ENCODE assay signal across 16 cellular contexts in the genomic region with DNA sequence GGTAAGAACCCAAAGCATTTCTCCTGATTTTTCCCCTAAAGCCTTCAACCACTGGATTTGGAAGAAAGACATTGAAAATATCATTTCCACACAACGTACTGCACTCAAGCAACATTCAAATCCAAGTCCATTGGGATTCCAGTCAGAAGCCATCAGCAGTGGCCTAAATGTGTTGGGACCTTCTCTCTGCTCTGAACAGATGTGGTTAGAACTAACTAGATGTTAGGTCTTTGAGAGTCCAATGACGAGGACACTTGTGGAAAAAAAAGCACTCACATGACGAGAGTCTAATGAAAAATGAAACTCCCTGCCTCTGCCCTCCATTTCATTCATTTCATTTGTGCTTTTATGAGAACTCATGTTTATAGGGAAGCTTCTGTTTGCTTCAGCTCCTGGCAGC.
DNase-seq lines count a peak whose midpoint lies in the region; ATAC-seq and TF ChIP-seq lines count a peak whose summit lies in the region.
"Had no signal": no experiment of that assay in that cellular context is flagged by ENCODE, and none has a peak within 500 bp of the region (broad histone marks: within the 10 kb centered on the region; RNA-seq: fewer than 3 reads in every experiment).

No MANE protein-coding gene starts in this region.

- H3K27ac Mint-ChIP-seq in activated CD4-positive, alpha-beta T cell treated with anti-CD3 and anti-CD28 coated beads, Interleukin-2, amount 10 ng/mL, durations not matched to agents 24 days and 14 days, result no peak overlapping the region
- no peak overlapping the region for H3K27ac Mint-ChIP-seq in stimulated activated memory B cell treated with anti-CD40 and anti-IgM and Interleukin-4, amounts not matched to agents 10 μg/mL and 1 μg/mL and 100 μg/mL, for 72 hours
- H3K27ac Mint-ChIP-seq: CD4-positive, alpha-beta memory T cell; HFFc6; IgD-negative memory B cell had no signal

- H3K9me3 Mint-ChIP-seq in activated CD4-positive, alpha-beta T cell treated with anti-CD3 and anti-CD28 coated beads, Interleukin-2, amount 10 ng/mL, durations not matched to agents 24 days and 14 days, result no peaks in the 10 kb centered on the region
- H3K9me3 Mint-ChIP-seq in stimulated activated memory B cell treated with anti-CD40 and anti-IgM and Interleukin-4, amounts not matched to agents 10 μg/mL and 1 μg/mL and 100 μg/mL, for 72 hours, result no peaks in the 10 kb centered on the region
- H3K9me3 Mint-ChIP-seq: IgD-negative memory B cell had no signal

- no peak for ATAC-seq in GM21786 (IDR thresholded peaks at IDR 0.05; ENCODE audit: unreplicated experiment)
- no peak for ATAC-seq in stimulated activated memory B cell treated with anti-CD40 and anti-IgM and Interleukin-4, amounts not matched to agents 10 μg/mL and 1 μg/mL and 100 μg/mL, for 72 hours
- ATAC-seq: A549 had no signal

- H3K36me3 ChIP-seq in HEK293 (ENCODE audit: control insufficient read depth in 2 of 2, insufficient read depth in 1 of 2, low read length in 2 of 2), result no peaks in the 10 kb centered on the region
- H3K36me3 ChIP-seq: BE2C, HAP-1 had no signal

- H3K4me3 ChIP-seq in HEK293 (ENCODE audit: low read depth, low read length), result no peak overlapping the region
- H3K4me3 ChIP-seq: A549, HAP-1 had no signal

- H3K4me3 Mint-ChIP-seq in activated CD4-positive, alpha-beta T cell treated with anti-CD3 and anti-CD28 coated beads, Interleukin-2, amount 10 ng/mL, durations not matched to agents 24 days and 14 days, result no peak overlapping the region
- no peak overlapping the region for H3K4me3 Mint-ChIP-seq in stimulated activated memory B cell treated with anti-CD40 and anti-IgM and Interleukin-4, amounts not matched to agents 10 μg/mL and 1 μg/mL and 100 μg/mL, for 72 hours
- H3K4me3 Mint-ChIP-seq: CD4-positive, alpha-beta memory T cell; HFFc6; IgD-negative memory B cell had no signal

- no peaks in the 10 kb centered on the region for H3K36me3 Mint-ChIP-seq in activated CD4-positive, alpha-beta T cell treated with anti-CD3 and anti-CD28 coated beads, Interleukin-2, amount 10 ng/mL, durations not matched to agents 24 days and 14 days (ENCODE audit: low read depth)
- no peaks in the 10 kb centered on the region for H3K36me3 Mint-ChIP-seq in stimulated activated memory B cell treated with anti-CD40 and anti-IgM and Interleukin-4, amounts not matched to agents 10 μg/mL and 1 μg/mL and 100 μg/mL, for 72 hours
- H3K36me3 Mint-ChIP-seq: CD4-positive, alpha-beta memory T cell; IgD-negative memory B cell had no signal

- no peak overlapping the region for H3K27ac ChIP-seq in HEK293 (ENCODE audit: extremely low read depth, low read depth, low read length)
- H3K27ac ChIP-seq: A549, C4-2B had no signal

- H3K4me1 Mint-ChIP-seq in activated CD4-positive, alpha-beta T cell treated with anti-CD3 and anti-CD28 coated beads, Interleukin-2, amount 10 ng/mL, durations not matched to agents 24 days and 14 days, result peaks cover 4% of the 10 kb centered on the region
- no peaks in the 10 kb centered on the region for H3K4me1 Mint-ChIP-seq in stimulated activated memory B cell treated with anti-CD40 and anti-IgM and Interleukin-4, amounts not matched to agents 10 μg/mL and 1 μg/mL and 100 μg/mL, for 72 hours

- H3K4me1 ChIP-seq in HEK293 (ENCODE audit: control insufficient read depth, insufficient read depth, low read length), result no peaks in the 10 kb centered on the region
- H3K4me1 ChIP-seq: A549 had no signal

- POLR2A ChIA-PET in HEK293 (lab: Yijun Ruan, JAX), result no interaction called here

- CTCF ChIA-PET in HEK293 (lab: Yijun Ruan, JAX), result no interaction called here

- H3K9me3 ChIP-seq in HEK293 (ENCODE audit: control insufficient read depth, insufficient read depth, low read depth, low read length), result no peaks in the 10 kb centered on the region
- H3K9me3 ChIP-seq: A549, BE2C, HAP-1 had no signal

- peak; percentile 28 for DNase-seq in activated CD4-positive, alpha-beta T cell treated with anti-CD3 and anti-CD28 coated beads, Interleukin-2, amount 10 ng/mL, durations not matched to agents 24 days and 14 days
- no peak for DNase-seq in activated CD4-positive, alpha-beta T cell treated with anti-CD3 and anti-CD28 coated beads for 48 hours
- DNase-seq in fibroblast of peridontal ligament (ENCODE audit: extremely low read depth) (peak; percentile 1), ecto neural progenitor cell (ENCODE audit: low spot score) (no peak)
- DNase-seq: CD4-positive, alpha-beta memory T cell; DMS53; EL; HFFc6 had no signal

- H3K27me3 Mint-ChIP-seq in activated CD4-positive, alpha-beta T cell treated with anti-CD3 and anti-CD28 coated beads, Interleukin-2, amount 10 ng/mL, durations not matched to agents 24 days and 14 days, result peaks cover 41% of the 10 kb centered on the region
- no peaks in the 10 kb centered on the region for H3K27me3 Mint-ChIP-seq in stimulated activated memory B cell treated with anti-CD40 and anti-IgM and Interleukin-4, amounts not matched to agents 10 μg/mL and 1 μg/mL and 100 μg/mL, for 72 hours

- intact Hi-C loops in activated CD4-positive, alpha-beta T cell treated with anti-CD3 and anti-CD28 coated beads, Interleukin-2, amount 10 ng/mL, durations not matched to agents 24 days and 14 days (cut with micrococcal nuclease), result no loop called here

- no peak for TF ChIP-seq CTCF in HEK293 (tag by site-specific recombination; IDR thresholded peaks at IDR 0.05)

TF ChIP-seq in HEK293, 187 proteins besides CTCF, POLR2A, EP300 and RAD21:
- TF ChIP-seq ZNF114 (tag by site-specific recombination; IDR thresholded peaks at IDR 0.05), result no peak
- TF ChIP-seq OSR2 (tag by site-specific recombination; IDR thresholded peaks at IDR 0.05), result 0 out of 2 replicates have a peak, but pooled peaks have one; percentile 33
- no peak for TF ChIP-seq GFI1B (tag by site-specific recombination; IDR thresholded peaks at IDR 0.05)
- no peak for TF ChIP-seq ZNF274 (IDR thresholded peaks at IDR 0.05; ENCODE audit: low read length)
- no peak; the same call in 1 of the 2 replicates for TF ChIP-seq ZNF274 (tag by site-specific recombination; IDR thresholded peaks at IDR 0.05; ENCODE audit: borderline replicate concordance)
- no peak for TF ChIP-seq GLIS2 (tag by site-specific recombination; IDR thresholded peaks at IDR 0.05)
- TF ChIP-seq SP2 (tag by site-specific recombination; IDR thresholded peaks at IDR 0.05), result no peak
- no peak for TF ChIP-seq ZNF623 (tag by site-specific recombination; IDR thresholded peaks at IDR 0.05)

Comparison
In these comparisons a context has a peak if more than half of its experiments do, and no peak if none do; other contexts are left out.
1. DNase-seq: peak in activated CD4-positive, alpha-beta T cell treated with anti-CD3 and anti-CD28 coated beads, Interleukin-2, amount 10 ng/mL, durations not matched to agents 24 days and 14 days (single experiment) and fibroblast of peridontal ligament (single experiment); none in activated CD4-positive, alpha-beta T cell treated with anti-CD3 and anti-CD28 coated beads for 48 hours (single experiment) and ecto neural progenitor cell (single experiment).